Comparison of ENCODE assay signal across 20 cellular contexts in genomic region chr11:3222941-3223905, GRCh38. TPM values are rescaled to one million over a fixed set of nuclear protein-coding genes. Genes with fewer than 3 reads are reported as not detected.
DNase-seq lines count a peak whose midpoint lies in the region; ATAC-seq, FAIRE-seq and TF ChIP-seq lines count a peak whose summit lies in the region.
"Had no signal": no experiment of that assay in that cellular context is flagged by ENCODE, and none has a peak within 500 bp of the region (broad histone marks: within the 10 kb centered on the region; RNA-seq: fewer than 3 reads in every experiment).

No MANE protein-coding gene starts in this region.

- in situ Hi-C loops in gastrocnemius medialis (cut with MboI; ENCODE audit: low sequenced_read_pairs in 4 of 4) = no loop called here

- peak overlapping the region; percentile 69 for H3K27ac Mint-ChIP-seq in dendritic cell treated with granulocyte-macrophage colony-stimulating factor and Interleukin-4, amounts not matched to agents 40 ng/mL and 50 ng/mL, for 4 days
- H3K27ac Mint-ChIP-seq: activated naive CD4-positive, alpha-beta T cell treated with anti-CD3 and anti-CD28 coated beads for 36 hours; natural killer cell; T-helper 17 cell had no signal

- H3K4me3 ChIP-seq in Loucy (ENCODE audit: low read length, poor library complexity, severe bottlenecking) = peak overlapping the region; percentile 38
- H3K4me3 ChIP-seq in small intestine (ENCODE audit: low read depth in 1 of 2, low read length in 2 of 2) = no peak overlapping the region
- H3K4me3 ChIP-seq in gastrocnemius medialis = no peak overlapping the region
- H3K4me3 ChIP-seq: breast epithelium had no signal

- WGBS in small intestine, 3 donors = 67 to 77% (median 68%) methylated on average over 36 of the region's 36 CpGs

- H3K4me1 ChIP-seq in Loucy (ENCODE audit: insufficient read depth, low read length, poor library complexity, severe bottlenecking) = peaks cover 51% of the 10 kb centered on the region
- no peaks in the 10 kb centered on the region for H3K4me1 ChIP-seq in small intestine (ENCODE audit: control insufficient read depth in 2 of 2, insufficient read depth in 1 of 2, low read depth in 1 of 2, low read length in 1 of 2)
- H3K4me1 ChIP-seq in gastrocnemius medialis = no peaks in the 10 kb centered on the region
- H3K4me1 ChIP-seq: breast epithelium had no signal

- no peaks in the 10 kb centered on the region for H3K36me3 Mint-ChIP-seq in dendritic cell treated with granulocyte-macrophage colony-stimulating factor and Interleukin-4, amounts not matched to agents 40 ng/mL and 50 ng/mL, for 4 days (ENCODE audit: low read depth)
- H3K36me3 Mint-ChIP-seq: natural killer cell had no signal

- H3K36me3 ChIP-seq in Loucy (ENCODE audit: insufficient read depth, low read length) (no peaks in the 10 kb centered on the region), small intestine (ENCODE audit: control insufficient read depth in 2 of 2, insufficient read depth in 2 of 2, low read length in 2 of 2) (no peaks in the 10 kb centered on the region), gastrocnemius medialis (no peaks in the 10 kb centered on the region)
- H3K36me3 ChIP-seq: breast epithelium had no signal

- no peak for TF ChIP-seq POLR2A in gastrocnemius medialis (IDR thresholded peaks at IDR 0.05)

- ATAC-seq in GM21360 (IDR thresholded peaks at IDR 0.05; ENCODE audit: unreplicated experiment) = no peak
- ATAC-seq in gastrocnemius medialis = no peak
- ATAC-seq: T-helper 17 cell had no signal

- H3K9me3 ChIP-seq in Loucy (ENCODE audit: insufficient read depth, low read depth, low read length) (no peaks in the 10 kb centered on the region), small intestine (ENCODE audit: control insufficient read depth, low read depth) (no peaks in the 10 kb centered on the region), gastrocnemius medialis (no peaks in the 10 kb centered on the region)
- H3K9me3 ChIP-seq: breast epithelium had no signal

- H3K27me3 ChIP-seq in Loucy (ENCODE audit: insufficient read depth, low read length, poor library complexity, severe bottlenecking) (no peaks in the 10 kb centered on the region), small intestine (ENCODE audit: control insufficient read depth in 2 of 2, insufficient read depth in 2 of 2, low read length in 2 of 2) (no peaks in the 10 kb centered on the region), gastrocnemius medialis (peaks cover 13 to 37% (median 31%) of the 10 kb centered on the region in 3 donors)

- H3K27me3 Mint-ChIP-seq in dendritic cell treated with granulocyte-macrophage colony-stimulating factor and Interleukin-4, amounts not matched to agents 40 ng/mL and 50 ng/mL, for 4 days = peaks cover 74% of the 10 kb centered on the region

- H3K4me1 Mint-ChIP-seq in dendritic cell treated with granulocyte-macrophage colony-stimulating factor and Interleukin-4, amounts not matched to agents 40 ng/mL and 50 ng/mL, for 4 days (ENCODE audit: low read depth) = peaks cover 66% of the 10 kb centered on the region

- H2AFZ ChIP-seq in Loucy (ENCODE audit: low read length) = 0 out of 2 replicates have a peak overlapping the region, but pooled peaks have one; percentile 11

- H3K4me3 Mint-ChIP-seq in dendritic cell treated with granulocyte-macrophage colony-stimulating factor and Interleukin-4, amounts not matched to agents 40 ng/mL and 50 ng/mL, for 4 days = no peak overlapping the region
- H3K4me3 Mint-ChIP-seq: activated naive CD4-positive, alpha-beta T cell treated with anti-CD3 and anti-CD28 coated beads for 36 hours; natural killer cell; T-helper 17 cell had no signal

- peak overlapping the region; percentile 67 for H3K9ac ChIP-seq in Loucy (ENCODE audit: low read depth, low read length, poor library complexity, severe bottlenecking)

- H3K27ac ChIP-seq in small intestine (ENCODE audit: low read depth in 1 of 2, low read length in 1 of 2) (no peak overlapping the region), gastrocnemius medialis (no peak overlapping the region)
- H3K27ac ChIP-seq: breast epithelium had no signal

- H3K79me2 ChIP-seq in Loucy (ENCODE audit: insufficient read depth, low read length) = no peaks in the 10 kb centered on the region

- DNase-seq in activated naive CD4-positive, alpha-beta T cell treated with anti-CD3 and anti-CD28 coated beads, Interleukin-2, amount 50 U/mL, for 16 hours = peak; percentile 10
- DNase-seq in activated naive CD4-positive, alpha-beta T cell (lab: John Stamatoyannopoulos, UW) = no peak
- DNase-seq in small intestine = no peak
- no peak for DNase-seq in gastrocnemius medialis
- DNase-seq: activated naive CD4-positive, alpha-beta T cell treated with anti-CD3 and anti-CD28 coated beads for 36 hours; effector CD8-positive, alpha-beta T cell; NCI-H1092; NCI-H524 treated with DMSO at 0.1 percent for 48 hours; stimulated activated CD4-positive, alpha-beta T cell treated with anti-CD3 and anti-CD28 coated beads, Interleukin-15, amount 100 ng/mL, for 24 hours; substantia nigra; T-helper 17 cell had no signal

- H3F3A ChIP-seq in Loucy (ENCODE audit: low read depth) = no peaks in the 10 kb centered on the region

- intact Hi-C loops in dendritic cell treated with granulocyte-macrophage colony-stimulating factor and Interleukin-4, amounts not matched to agents 40 ng/mL and 50 ng/mL, for 4 days (cut with micrococcal nuclease) = no loop called here
- intact Hi-C loops in gastrocnemius medialis (cut with DNase I; ENCODE audit: low total_unique reads) = no loop called here

- peak overlapping the region; percentile 59 for H3K4me2 ChIP-seq in Loucy (ENCODE audit: low read depth, low read length, poor library complexity, severe bottlenecking)

- H3K9me3 Mint-ChIP-seq in dendritic cell treated with granulocyte-macrophage colony-stimulating factor and Interleukin-4, amounts not matched to agents 40 ng/mL and 50 ng/mL, for 4 days = no peaks in the 10 kb centered on the region
- H3K9me3 Mint-ChIP-seq: activated naive CD4-positive, alpha-beta T cell treated with anti-CD3 and anti-CD28 coated beads for 36 hours; natural killer cell had no signal

- no peaks in the 10 kb centered on the region for H4K20me1 ChIP-seq in Loucy (ENCODE audit: insufficient read depth, low read length, poor library complexity, severe bottlenecking)

- no peaks in the 10 kb centered on the region for H3K9me2 ChIP-seq in Loucy (replicated peaks; ENCODE audit: low read depth, low read length)

- FAIRE-seq in small intestine (lab: Jason Lieb, UNC) = no peak
- FAIRE-seq: HTR-8/SVneo had no signal

- no peak for TF ChIP-seq CTCF in Loucy (conservative IDR thresholded peaks at IDR 0.05; ENCODE audit: low read length)
- no peak for TF ChIP-seq CTCF in gastrocnemius medialis (IDR thresholded peaks at IDR 0.05 in 4 of 5, conservative IDR thresholded peaks at IDR 0.05 in 1 of 5)

RNA-seq across cellular contexts. Expression of gene MRGPRG, which starts 4.6 kb away (rescaled TPM):
- polyA plus RNA-seq in small intestine = not detected
- not detected for total RNA-seq in gastrocnemius medialis
- total RNA-seq: activated naive CD4-positive, alpha-beta T cell treated with anti-CD3 and anti-CD28 coated beads for 36 hours; breast epithelium; Daoy; liver; natural killer cell; T-helper 17 cell had no signal
- polyA plus RNA-seq: BJ, liver had no signal

RNA-seq across cellular contexts. Expression of gene MRGPRE, which starts 9.0 kb away (rescaled TPM):
- under 1 TPM in 1 of 3 donors, not detected in 2; 0.22 TPM for polyA plus RNA-seq in small intestine
- not detected for total RNA-seq in gastrocnemius medialis
- total RNA-seq: activated naive CD4-positive, alpha-beta T cell treated with anti-CD3 and anti-CD28 coated beads for 36 hours; breast epithelium; Daoy; natural killer cell; T-helper 17 cell had no signal
- polyA plus RNA-seq: BJ, liver had no signal

RNA-seq across cellular contexts. Expression of gene OSBPL5, which starts 58.1 kb away (rescaled TPM):
- 10 to 100 TPM in 1 of 3 donors, 1 to 10 TPM in 2; 1.6 to 12.9 (median 3.0) TPM for polyA plus RNA-seq in small intestine
- 10 to 100 TPM in 3 of 4 donors, 1 to 10 TPM in 1; 9.2 to 18.5 (median 14.0) TPM for total RNA-seq in gastrocnemius medialis
